Comparison of ENCODE assay signal across 19 cellular contexts in the genomic region with DNA sequence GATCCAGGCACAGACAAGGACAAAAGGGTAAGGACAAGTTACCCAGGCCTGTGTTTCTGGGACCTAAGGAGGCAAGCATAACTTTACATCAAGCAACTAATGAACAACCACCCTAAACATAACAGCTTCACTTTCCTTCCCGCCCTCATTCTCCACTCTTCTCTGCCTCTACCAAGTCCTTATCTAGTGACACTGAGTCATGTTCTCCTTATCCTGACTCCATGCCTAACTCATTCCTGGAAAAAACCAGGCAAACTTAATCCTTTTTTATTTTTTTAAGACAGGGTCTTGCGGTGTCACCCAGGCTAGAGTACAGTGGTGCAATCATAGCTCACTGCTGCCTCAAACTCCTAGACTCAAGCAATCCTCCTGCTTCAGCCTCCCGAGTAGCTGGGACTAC. TPM values are rescaled to one million over a fixed set of nuclear protein-coding genes. Genes with fewer than 3 reads are reported as not detected.
DNase-seq lines count a peak whose midpoint lies in the region; TF ChIP-seq lines count a peak whose summit lies in the region.
"Had no signal": no experiment of that assay in that cellular context is flagged by ENCODE, and none has a peak within 500 bp of the region (broad histone marks: within the 10 kb centered on the region; RNA-seq: fewer than 3 reads in every experiment).

No MANE protein-coding gene starts in this region.

- TF ChIP-seq CTCF in fibroblast of lung (conservative IDR thresholded peaks at IDR 0.05 in 1 of 2, IDR thresholded peaks at IDR 0.05 in 1 of 2; ENCODE audit: low read depth in 1 of 2, low read length in 2 of 2) (no peak), progenitor cell of endocrine pancreas (IDR thresholded peaks at IDR 0.05; ENCODE audit: unreplicated experiment) (no peak)

- no peak overlapping the region for H3K27ac ChIP-seq in fibroblast of lung (ENCODE audit: insufficient read depth, low read length)
- H3K27ac ChIP-seq: BLaER1, RWPE1 had no signal

- CTCF ChIA-PET in activated CD4-positive, alpha-beta memory T cell treated with anti-CD3 and anti-CD28 coated beads, Interleukin-2, amount 10 ng/mL, durations not matched to agents 7 days and 5 days (lab: Charles Lee), result interaction anchor here (4.7 kb wide), 1 partner anchor 116 kb away, joined by 24 read pairs; no protein-coding TSS in a partner anchor
- CTCF ChIA-PET in activated CD4-positive, alpha-beta memory T cell treated with anti-CD3 and anti-CD28 coated beads for 36 hours (lab: Charles Lee), result interaction anchor here (0.8 to 2.5 kb wide), 4 partner anchors 26 to 255 kb away, joined by 3 to 12 read pairs (median 3); no protein-coding TSS in a partner anchor

- no peaks in the 10 kb centered on the region for H3K27me3 Mint-ChIP-seq in progenitor cell of endocrine pancreas
- no peaks in the 10 kb centered on the region for H3K27me3 Mint-ChIP-seq in activated CD4-positive, alpha-beta memory T cell treated with anti-CD3 and anti-CD28 coated beads, Interleukin-2, amount 10 ng/mL, durations not matched to agents 7 days and 5 days
- H3K27me3 Mint-ChIP-seq in activated CD4-positive, alpha-beta memory T cell treated with anti-CD3 and anti-CD28 coated beads for 36 hours, result no peaks in the 10 kb centered on the region
- H3K27me3 Mint-ChIP-seq: IgD-negative memory B cell had no signal

- intact Hi-C loops in activated CD4-positive, alpha-beta memory T cell treated with anti-CD3 and anti-CD28 coated beads for 36 hours (cut with micrococcal nuclease), result no loop called here

- no peaks in the 10 kb centered on the region for H3K9me3 Mint-ChIP-seq in progenitor cell of endocrine pancreas (ENCODE audit: low read depth)
- no peaks in the 10 kb centered on the region for H3K9me3 Mint-ChIP-seq in activated CD4-positive, alpha-beta memory T cell treated with anti-CD3 and anti-CD28 coated beads, Interleukin-2, amount 10 ng/mL, durations not matched to agents 7 days and 5 days
- peaks cover 4% of the 10 kb centered on the region for H3K9me3 Mint-ChIP-seq in activated CD4-positive, alpha-beta memory T cell treated with anti-CD3 and anti-CD28 coated beads for 36 hours

- H3K27me3 ChIP-seq in fibroblast of lung (ENCODE audit: control insufficient read depth, insufficient read depth, low read length), result no peaks in the 10 kb centered on the region
- H3K27me3 ChIP-seq: BLaER1 had no signal

- H3K36me3 Mint-ChIP-seq in progenitor cell of endocrine pancreas (ENCODE audit: insufficient read depth), result peaks cover 6% of the 10 kb centered on the region
- H3K36me3 Mint-ChIP-seq in activated CD4-positive, alpha-beta memory T cell treated with anti-CD3 and anti-CD28 coated beads, Interleukin-2, amount 10 ng/mL, durations not matched to agents 7 days and 5 days (ENCODE audit: low read depth), result peaks cover 15% of the 10 kb centered on the region
- no peaks in the 10 kb centered on the region for H3K36me3 Mint-ChIP-seq in activated CD4-positive, alpha-beta memory T cell treated with anti-CD3 and anti-CD28 coated beads for 36 hours

- H3K4me2 ChIP-seq in fibroblast of lung (ENCODE audit: extremely low read depth, insufficient read depth, low read length), result no peak overlapping the region
- H3K4me2 ChIP-seq: BLaER1 had no signal

- peaks cover 8% of the 10 kb centered on the region for H3K36me3 ChIP-seq in fibroblast of lung (ENCODE audit: control insufficient read depth, insufficient read depth, low read length)

- peaks cover 9% of the 10 kb centered on the region for H3K79me2 ChIP-seq in fibroblast of lung (ENCODE audit: control insufficient read depth, insufficient read depth, low read length)

- H3K9me3 ChIP-seq in fibroblast of lung (ENCODE audit: control insufficient read depth, insufficient read depth, low read depth, low read length), result no peaks in the 10 kb centered on the region
- H3K9me3 ChIP-seq: BLaER1 had no signal

- POLR2A ChIA-PET in activated CD4-positive, alpha-beta memory T cell treated with anti-CD3 and anti-CD28 coated beads, Interleukin-2, amount 10 ng/mL, durations not matched to agents 7 days and 5 days (lab: Charles Lee), result interaction anchor here (7.4 kb wide), 1 partner anchor 101 kb away, joined by 84 read pairs; a partner anchor contains a TSS
- POLR2A ChIA-PET in activated CD4-positive, alpha-beta memory T cell treated with anti-CD3 and anti-CD28 coated beads for 36 hours (lab: Charles Lee), result no interaction called here

- no peaks in the 10 kb centered on the region for H4K20me1 ChIP-seq in fibroblast of lung (ENCODE audit: control insufficient read depth, extremely low read depth, insufficient read depth, low read length)
- H4K20me1 ChIP-seq: BLaER1 had no signal

- no peak overlapping the region for H3K9ac ChIP-seq in fibroblast of lung (ENCODE audit: insufficient read depth, low read length)
- H3K9ac ChIP-seq: BLaER1 had no signal

- no peak overlapping the region for H3K4me3 ChIP-seq in fibroblast of lung (replicated peaks in 1 of 4; ENCODE audit: control extremely low read depth in 1 of 4, insufficient read depth in 1 of 4, low read depth in 3 of 4, low read length in 4 of 4)
- H3K4me3 ChIP-seq: BLaER1 had no signal

- peak overlapping the region; percentile 56 for H3K27ac Mint-ChIP-seq in progenitor cell of endocrine pancreas
- H3K27ac Mint-ChIP-seq in activated CD4-positive, alpha-beta memory T cell treated with anti-CD3 and anti-CD28 coated beads, Interleukin-2, amount 10 ng/mL, durations not matched to agents 7 days and 5 days, result no peak overlapping the region
- H3K27ac Mint-ChIP-seq in activated CD4-positive, alpha-beta memory T cell treated with anti-CD3 and anti-CD28 coated beads for 36 hours, result no peak overlapping the region
- H3K27ac Mint-ChIP-seq: IgD-negative memory B cell had no signal

- no peak overlapping the region for H3K4me3 Mint-ChIP-seq in progenitor cell of endocrine pancreas (ENCODE audit: low read depth)
- H3K4me3 Mint-ChIP-seq in activated CD4-positive, alpha-beta memory T cell treated with anti-CD3 and anti-CD28 coated beads, Interleukin-2, amount 10 ng/mL, durations not matched to agents 7 days and 5 days, result no peak overlapping the region
- no peak overlapping the region for H3K4me3 Mint-ChIP-seq in activated CD4-positive, alpha-beta memory T cell treated with anti-CD3 and anti-CD28 coated beads for 36 hours
- H3K4me3 Mint-ChIP-seq: IgD-negative memory B cell had no signal

- H3K4me1 Mint-ChIP-seq in progenitor cell of endocrine pancreas (ENCODE audit: low read depth), result peaks cover 15% of the 10 kb centered on the region
- peaks cover 31% of the 10 kb centered on the region for H3K4me1 Mint-ChIP-seq in activated CD4-positive, alpha-beta memory T cell treated with anti-CD3 and anti-CD28 coated beads, Interleukin-2, amount 10 ng/mL, durations not matched to agents 7 days and 5 days
- H3K4me1 Mint-ChIP-seq in activated CD4-positive, alpha-beta memory T cell treated with anti-CD3 and anti-CD28 coated beads for 36 hours (ENCODE audit: low read depth), result peaks cover 27% of the 10 kb centered on the region

- H2AFZ ChIP-seq in fibroblast of lung (ENCODE audit: low read length), result no peak overlapping the region

- peak; percentile 28 for DNase-seq in Daoy (ENCODE audit: low read depth)
- DNase-seq in amniotic epithelial cell (ENCODE audit: low read depth), result peak; percentile 84
- DNase-seq in fibroblast of lung (ENCODE audit: low read depth in 2 of 2), result peak; percentile 40 to 85
- DNase-seq in progenitor cell of endocrine pancreas (ENCODE audit: low spot score, unreplicated experiment), result no peak
- no peak for DNase-seq in activated CD4-positive, alpha-beta memory T cell treated with anti-CD3 and anti-CD28 coated beads, Interleukin-2, amount 10 ng/mL, durations not matched to agents 7 days and 5 days
- DNase-seq in activated CD4-positive, alpha-beta memory T cell treated with anti-CD3 and anti-CD28 coated beads for 36 hours, result no peak
- DNase-seq in Ammon's horn (ENCODE audit: low spot score), result no peak
- DNase-seq: DMS 273 treated with DMSO at 0.1 percent for 48 hours; HCEC 1CT; MV-4-11; NCI-H1436; NCI-H2029 treated with DMSO at 0.1 percent for 48 hours; NCI-H2227 treated with DMSO at 0.1 percent for 48 hours; NCI-H526; NK-92 treated with Interleukin-12 subunit alpha and Interleukin-12 subunit beta, amount 100 ng/mL, for 24 hours; OCI-M1 had no signal

- peaks cover 21% of the 10 kb centered on the region for H3K4me1 ChIP-seq in fibroblast of lung (ENCODE audit: control insufficient read depth, extremely low read depth, insufficient read depth, low read length)

RNA-seq across cellular contexts. Expression of a gene that starts 44.5 kb away (rescaled TPM):
- total RNA-seq in Daoy (2014; rRNA removed; shearing (Covaris generic)), result 8.8 and 12.9 TPM in 2 replicates
- total RNA-seq in fibroblast of lung, result 9.2 and 14.9 TPM in 2 replicates
- polyA plus RNA-seq in fibroblast of lung, result 10.8 and 11.0 TPM in 2 replicates
- 12.3 and 13.5 TPM in 2 replicates for polyA plus RNA-seq in fibroblast of lung (2012)
- 12.5 and 14.9 TPM in 2 replicates for polyA minus RNA-seq in fibroblast of lung (ENCODE audit: low replicate concordance)
- total RNA-seq in progenitor cell of endocrine pancreas, result 40.1 and 44.7 TPM in 2 replicates
- total RNA-seq in activated CD4-positive, alpha-beta memory T cell treated with anti-CD3 and anti-CD28 coated beads, Interleukin-2, amount 10 ng/mL, durations not matched to agents 7 days and 5 days, result 1 to 10 TPM; 6.2 to 7.1 TPM
- 1 to 10 TPM; 4.0 to 5.8 TPM for total RNA-seq in activated CD4-positive, alpha-beta memory T cell treated with anti-CD3 and anti-CD28 coated beads for 36 hours

Comparison
In these comparisons a context has a peak if more than half of its experiments do, and no peak if none do; other contexts are left out.
1. DNase-seq: peak in Daoy (single experiment), amniotic epithelial cell (single experiment) and fibroblast of lung (2 of 2); none in progenitor cell of endocrine pancreas (single experiment), activated CD4-positive, alpha-beta memory T cell treated with anti-CD3 and anti-CD28 coated beads, Interleukin-2, amount 10 ng/mL, durations not matched to agents 7 days and 5 days (single experiment), activated CD4-positive, alpha-beta memory T cell treated with anti-CD3 and anti-CD28 coated beads for 36 hours (single experiment) and Ammon's horn (single experiment).